In the genomic region with DNA sequence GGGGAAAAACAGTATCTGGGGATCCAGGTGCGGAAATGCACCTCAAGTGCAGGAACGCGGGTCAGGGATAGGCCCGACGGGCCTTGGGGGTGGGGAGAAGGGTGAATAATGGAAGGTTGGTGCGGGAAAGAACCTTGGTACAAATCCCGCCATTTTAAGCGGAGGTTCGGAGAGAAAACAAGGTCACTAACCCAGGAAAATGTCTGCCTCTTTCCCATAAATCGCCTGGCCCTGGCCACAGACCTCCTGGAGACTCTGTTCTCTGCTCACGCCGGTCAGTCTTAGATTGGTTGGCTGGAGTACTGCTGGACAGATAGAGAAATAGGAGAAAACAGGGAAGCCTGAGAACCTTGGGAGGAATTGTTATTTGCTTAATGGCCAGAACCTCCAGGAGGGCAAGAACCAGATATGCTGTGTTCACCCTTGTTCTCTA, we compare ENCODE assay signal across 8 cellular contexts. TPM values are rescaled to one million over a fixed set of nuclear protein-coding genes. Genes with fewer than 3 reads are reported as not detected.
A peak's percentile ranks its signal among the peaks of the same experiment; 100 is the strongest.
DNase-seq lines count a peak whose midpoint lies in the region; ATAC-seq, FAIRE-seq and TF ChIP-seq lines count a peak whose summit lies in the region.

No MANE protein-coding gene starts in this region.

- no peaks in the 10 kb centered on the region for H3K9me3 ChIP-seq in iPS-15b (ENCODE audit: control insufficient read depth, insufficient read depth, low read length)
- H3K9me3 ChIP-seq in smooth muscle cell (replicated peaks; ENCODE audit: low read depth): no peaks in the 10 kb centered on the region

- FAIRE-seq in GM12892 (lab: Jason Lieb, UNC): no peak

- peak; percentile 20 for DNase-seq in activated naive CD4-positive, alpha-beta T cell treated with anti-CD3 and anti-CD28 coated beads for 36 hours
- DNase-seq in activated naive CD4-positive, alpha-beta T cell treated with anti-CD3 and anti-CD28 coated beads, Interleukin-2, amount 50 U/mL, for 16 hours: no peak
- DNase-seq in activated naive CD4-positive, alpha-beta T cell treated with anti-CD3 and anti-CD28 coated beads, Interleukin-2, amount 50 U/mL, for 72 hours (ENCODE audit: low spot score in 2 of 2): no peak
- no peak for DNase-seq in smooth muscle cell (lab: John Stamatoyannopoulos, UW; ENCODE audit: unreplicated experiment)
- DNase-seq in GM12892 (ENCODE audit: insufficient read length): no peak
- DNase-seq in SIG-M5 treated with dmso at 0.1 percent for 504 hours (lab: John Stamatoyannopoulos, UW; ENCODE audit: unreplicated experiment): no peak

- peak overlapping the region; percentile 95 for H3K27ac Mint-ChIP-seq in activated naive CD4-positive, alpha-beta T cell treated with anti-CD3 and anti-CD28 coated beads for 36 hours
- peak overlapping the region; percentile 90 to 91 for H3K27ac Mint-ChIP-seq in activated naive CD4-positive, alpha-beta T cell treated with anti-CD3 and anti-CD28 coated beads, Interleukin-2, amount 50 U/mL, for 72 hours

- peak overlapping the region; percentile 96 for H3K27ac ChIP-seq in smooth muscle cell (ENCODE audit: low read depth)

- H3K4me3 ChIP-seq in iPS-15b (ENCODE audit: low read depth, low read length): peak overlapping the region; percentile 71
- H3K4me3 ChIP-seq in smooth muscle cell: peak overlapping the region; percentile 70

- no peak for TF ChIP-seq CTCF in smooth muscle cell (IDR thresholded peaks at IDR 0.05; ENCODE audit: borderline replicate concordance, insufficient read depth, poor library complexity, severe bottlenecking)

- H3K9me3 Mint-ChIP-seq in activated naive CD4-positive, alpha-beta T cell treated with anti-CD3 and anti-CD28 coated beads for 36 hours: no peaks in the 10 kb centered on the region
- H3K9me3 Mint-ChIP-seq in activated naive CD4-positive, alpha-beta T cell treated with anti-CD3 and anti-CD28 coated beads, Interleukin-2, amount 50 U/mL, for 72 hours: no peaks in the 10 kb centered on the region

- peaks cover 69% of the 10 kb centered on the region for H3K4me1 Mint-ChIP-seq in activated naive CD4-positive, alpha-beta T cell treated with anti-CD3 and anti-CD28 coated beads for 36 hours (ENCODE audit: low read depth)

- CTCF ChIA-PET in activated naive CD4-positive, alpha-beta T cell treated with anti-CD3 and anti-CD28 coated beads for 36 hours (lab: Charles Lee): interaction anchor here (0.7 to 1.6 kb wide), 3 partner anchors 30 to 198 kb away, joined by 3 to 6 read pairs (median 3); no protein-coding TSS in a partner anchor

- H4K20me1 ChIP-seq in smooth muscle cell (ENCODE audit: low read depth): peaks cover 30% of the 10 kb centered on the region

- H3K36me3 ChIP-seq in iPS-15b (ENCODE audit: control insufficient read depth, insufficient read depth, low read length) (no peaks in the 10 kb centered on the region), smooth muscle cell (ENCODE audit: low read depth) (no peaks in the 10 kb centered on the region)

- H3F3A ChIP-seq in smooth muscle cell (ENCODE audit: low read depth): peaks cover 25% of the 10 kb centered on the region

- peaks cover 3% of the 10 kb centered on the region for H3K36me3 Mint-ChIP-seq in activated naive CD4-positive, alpha-beta T cell treated with anti-CD3 and anti-CD28 coated beads for 36 hours (ENCODE audit: low read depth)
- peaks cover 6 to 13% of the 10 kb centered on the region in 2 donors for H3K36me3 Mint-ChIP-seq in activated naive CD4-positive, alpha-beta T cell treated with anti-CD3 and anti-CD28 coated beads, Interleukin-2, amount 50 U/mL, for 72 hours

- WGBS in smooth muscle cell (ENCODE audit: low lambda C conversion rate): 65% methylated on average over 12 of the region's 12 CpGs

- H3K4me1 ChIP-seq in iPS-15b (ENCODE audit: control insufficient read depth, insufficient read depth, low read length): peaks cover 19% of the 10 kb centered on the region
- peaks cover 40% of the 10 kb centered on the region for H3K4me1 ChIP-seq in smooth muscle cell (ENCODE audit: low read depth)

- H3K79me2 ChIP-seq in smooth muscle cell (ENCODE audit: low read depth): peaks cover 35% of the 10 kb centered on the region

- TF ChIP-seq POLR2A in GM12892 (IDR thresholded peaks at IDR 0.05; ENCODE audit: low read depth, low read length): no peak

- no peak for ATAC-seq in activated naive CD4-positive, alpha-beta T cell treated with anti-CD3 and anti-CD28 coated beads, Interleukin-2, amount 50 U/mL, for 72 hours
- no peak for ATAC-seq in GM21717 (IDR thresholded peaks at IDR 0.05; ENCODE audit: unreplicated experiment)

- peak overlapping the region; percentile 98 for H3K9ac ChIP-seq in iPS-15b (ENCODE audit: low read depth, low read length)
- H3K9ac ChIP-seq in smooth muscle cell (ENCODE audit: low read depth): peak overlapping the region; percentile 90

- intact Hi-C loops in activated naive CD4-positive, alpha-beta T cell treated with anti-CD3 and anti-CD28 coated beads for 36 hours (cut with micrococcal nuclease): loop anchor here (5.0 to 10.0 kb wide), 3 partner anchors 561 to 2001 kb away; no protein-coding TSS in a partner anchor

- no peaks in the 10 kb centered on the region for H3K27me3 Mint-ChIP-seq in activated naive CD4-positive, alpha-beta T cell treated with anti-CD3 and anti-CD28 coated beads for 36 hours (ENCODE audit: low read depth)

- peak overlapping the region; percentile 96 for H2AFZ ChIP-seq in smooth muscle cell (ENCODE audit: low read depth)

- H3K4me2 ChIP-seq in smooth muscle cell: peak overlapping the region; percentile 81

- peak overlapping the region; percentile 91 for H3K4me3 Mint-ChIP-seq in activated naive CD4-positive, alpha-beta T cell treated with anti-CD3 and anti-CD28 coated beads for 36 hours

- H3K27me3 ChIP-seq in iPS-15b (ENCODE audit: control insufficient read depth, insufficient read depth, low read length): no peaks in the 10 kb centered on the region
- no peaks in the 10 kb centered on the region for H3K27me3 ChIP-seq in smooth muscle cell (ENCODE audit: low read depth)

RNA-seq across cellular contexts. Expression of a gene that starts 0.9 kb away (rescaled TPM):
- total RNA-seq in activated naive CD4-positive, alpha-beta T cell treated with anti-CD3 and anti-CD28 coated beads for 36 hours: 10 to 100 TPM; 30.8 to 31.0 TPM
- 10 to 100 TPM; 30.4 to 36.0 TPM for total RNA-seq in activated naive CD4-positive, alpha-beta T cell treated with anti-CD3 and anti-CD28 coated beads, Interleukin-2, amount 50 U/mL, for 72 hours
- total RNA-seq in smooth muscle cell: 94.6 and 109 TPM in 2 replicates
- polyA plus RNA-seq in smooth muscle cell: 47.0 and 50.1 TPM in 2 replicates
- 20.0 TPM for polyA plus RNA-seq in GM12892 (2012; ENCODE audit: missing spikeins)

RNA-seq across cellular contexts. Expression of a gene that starts 25.6 kb away (rescaled TPM):
- total RNA-seq in activated naive CD4-positive, alpha-beta T cell treated with anti-CD3 and anti-CD28 coated beads for 36 hours: 1 to 10 TPM; 8.0 to 9.1 TPM
- 10 to 100 TPM in 1 of 2 donors, 1 to 10 TPM in 1; 7.7 to 10.6 TPM for total RNA-seq in activated naive CD4-positive, alpha-beta T cell treated with anti-CD3 and anti-CD28 coated beads, Interleukin-2, amount 50 U/mL, for 72 hours
- total RNA-seq in smooth muscle cell: 24.1 and 51.7 TPM in 2 replicates
- polyA plus RNA-seq in smooth muscle cell: 49.8 and 52.1 TPM in 2 replicates
- polyA plus RNA-seq in GM12892 (2012; ENCODE audit: missing spikeins): 16.8 TPM

RNA-seq across cellular contexts. Expression of a gene that starts 46.8 kb away (rescaled TPM):
- under 1 TPM; 0.74 to 0.96 TPM for total RNA-seq in activated naive CD4-positive, alpha-beta T cell treated with anti-CD3 and anti-CD28 coated beads for 36 hours
- total RNA-seq in activated naive CD4-positive, alpha-beta T cell treated with anti-CD3 and anti-CD28 coated beads, Interleukin-2, amount 50 U/mL, for 72 hours: under 1 TPM; 0.39 to 0.82 TPM
- total RNA-seq in smooth muscle cell: 4.8 and 5.2 TPM in 2 replicates
- polyA plus RNA-seq in smooth muscle cell: 5.2 and 9.6 TPM in 2 replicates
- not detected for polyA plus RNA-seq in GM12892 (2012; ENCODE audit: missing spikeins)
